Comparison of ENCODE assay signal across 14 cellular contexts in the genomic region with DNA sequence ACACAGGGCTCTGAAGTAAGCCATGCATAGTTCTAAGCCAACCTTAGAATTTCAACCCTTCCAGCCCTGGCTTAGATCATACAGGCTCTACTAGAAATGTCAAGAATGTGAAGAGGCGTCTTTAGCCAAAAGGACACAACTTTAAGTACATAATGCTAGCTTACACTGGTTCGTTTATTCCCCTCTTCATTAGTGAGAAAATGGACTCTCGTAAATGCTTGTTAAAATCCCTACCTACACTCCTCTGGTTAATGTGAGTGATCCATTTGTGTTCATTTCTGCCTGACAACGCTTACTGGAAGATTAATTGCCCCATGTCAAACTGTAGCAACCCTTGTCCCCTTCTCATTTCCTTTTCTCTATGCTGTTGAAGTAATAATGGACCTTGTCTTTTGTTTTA.
DNase-seq lines count a peak whose midpoint lies in the region; FAIRE-seq lines count a peak whose summit lies in the region.
"Had no signal": no experiment of that assay in that cellular context is flagged by ENCODE, and none has a peak within 500 bp of the region (broad histone marks: within the 10 kb centered on the region; RNA-seq: fewer than 3 reads in every experiment).

No MANE protein-coding gene starts in this region.

- H3K4me3 ChIP-seq in small intestine (ENCODE audit: low read depth in 1 of 2, low read length in 2 of 2) = no peak overlapping the region
- H3K4me3 ChIP-seq: GM12878, skin epidermis, upper lobe of left lung had no signal

- H3K4me1 ChIP-seq in small intestine (ENCODE audit: control insufficient read depth in 2 of 2, insufficient read depth in 1 of 2, low read depth in 1 of 2, low read length in 1 of 2) = no peaks in the 10 kb centered on the region

- FAIRE-seq in small intestine (lab: Jason Lieb, UNC) = no peak
- FAIRE-seq: GM12878 had no signal

- 30 to 51% (median 46%) methylated on average over 4 of the region's 4 CpGs for WGBS in small intestine, 3 donors

- peak; percentile 50 for DNase-seq in NCI-H2029 treated with DMSO at 0.1 percent for 48 hours (lab: John Stamatoyannopoulos, UW)
- no peak for DNase-seq in NCI-H2029 (lab: John Stamatoyannopoulos, UW)
- DNase-seq in NCI-H774 (lab: John Stamatoyannopoulos, UW) = peak; percentile 58
- DNase-seq in iris pigment epithelial cell (ENCODE audit: low read depth) = peak; percentile 60
- peak; percentile 68 for DNase-seq in small intestine
- DNase-seq in HUDEP-2 (lab: John Stamatoyannopoulos, UW; ENCODE audit: unreplicated experiment in 76 of 76) = no peak
- no peak for DNase-seq in DMS 273 (lab: John Stamatoyannopoulos, UW; ENCODE audit: unreplicated experiment)
- DNase-seq in foreskin melanocyte = no peak
- DNase-seq: activated naive CD4-positive, alpha-beta T cell treated with anti-CD3 and anti-CD28 coated beads, Interleukin-2, amount 50 U/mL, for 16 hours; cerebellar nuclear complex; HCEC 1CT; upper lobe of left lung had no signal

- no peak overlapping the region for H3K27ac ChIP-seq in small intestine (ENCODE audit: low read depth in 1 of 2, low read length in 1 of 2)
- H3K27ac ChIP-seq: skin epidermis, upper lobe of left lung had no signal

- H3K27me3 ChIP-seq in small intestine (ENCODE audit: control insufficient read depth in 2 of 2, insufficient read depth in 2 of 2, low read length in 2 of 2) = no peaks in the 10 kb centered on the region
- H3K27me3 ChIP-seq: upper lobe of left lung had no signal

- H3K36me3 ChIP-seq in small intestine (ENCODE audit: control insufficient read depth in 2 of 2, insufficient read depth in 2 of 2, low read length in 2 of 2) = no peaks in the 10 kb centered on the region
- H3K36me3 ChIP-seq: upper lobe of left lung had no signal

- H3K9me3 ChIP-seq in small intestine (ENCODE audit: control insufficient read depth, low read depth) = no peaks in the 10 kb centered on the region
- H3K9me3 ChIP-seq: upper lobe of left lung had no signal

Comparison
In these comparisons a context has a peak if more than half of its experiments do, and no peak if none do; other contexts are left out.
1. DNase-seq: peak in NCI-H2029 treated with DMSO at 0.1 percent for 48 hours (single experiment), NCI-H774 (single experiment), iris pigment epithelial cell (single experiment) and small intestine (single experiment); none in NCI-H2029 (single experiment), HUDEP-2 (0 of 76), DMS 273 (single experiment) and foreskin melanocyte (single experiment).